In genomic region chr17:64412944-64413381, GRCh38 we compare ENCODE assay signal across 13 cellular contexts. TPM values are rescaled to one million over a fixed set of nuclear protein-coding genes. Genes with fewer than 3 reads are reported as not detected.
A peak's percentile ranks its signal among the peaks of the same experiment; 100 is the strongest.
DNase-seq lines count a peak whose midpoint lies in the region; ATAC-seq and TF ChIP-seq lines count a peak whose summit lies in the region.
"Had no signal": no experiment of that assay in that cellular context is flagged by ENCODE, and none has a peak within 500 bp of the region (broad histone marks: within the 10 kb centered on the region; RNA-seq: fewer than 3 reads in every experiment).

No MANE protein-coding gene starts in this region.

- H3K4me3 ChIP-seq in lower lobe of right lung = peak overlapping the region; percentile 44
- H3K4me3 ChIP-seq: mucosa of descending colon, testis had no signal

- H3K4me3 Mint-ChIP-seq in activated naive CD4-positive, alpha-beta T cell treated with anti-CD3 and anti-CD28 coated beads, Interleukin-2, amount 50 U/mL, for 24 hours = no peak overlapping the region
- H3K4me3 Mint-ChIP-seq in T-helper 2 cell treated with Interferon-gamma antibody and Interleukin-4, amounts not matched to agents 5 μg/mL and 100 μg/mL, for 36 hours = no peak overlapping the region
- H3K4me3 Mint-ChIP-seq: activated naive CD4-positive, alpha-beta T cell treated with anti-CD3 and anti-CD28 coated beads, Interleukin-2, amount 10 ng/mL, durations not matched to agents 7 days and 5 days had no signal

- H3K36me3 Mint-ChIP-seq in activated naive CD4-positive, alpha-beta T cell treated with anti-CD3 and anti-CD28 coated beads, Interleukin-2, amount 50 U/mL, for 24 hours = no peaks in the 10 kb centered on the region
- no peaks in the 10 kb centered on the region for H3K36me3 Mint-ChIP-seq in T-helper 2 cell treated with Interferon-gamma antibody and Interleukin-4, amounts not matched to agents 5 μg/mL and 100 μg/mL, for 36 hours (ENCODE audit: low read depth)
- H3K36me3 Mint-ChIP-seq: activated naive CD4-positive, alpha-beta T cell treated with anti-CD3 and anti-CD28 coated beads, Interleukin-2, amount 10 ng/mL, durations not matched to agents 7 days and 5 days had no signal

- no peaks in the 10 kb centered on the region for H3K9me3 ChIP-seq in lower lobe of right lung
- H3K9me3 ChIP-seq: mucosa of descending colon, testis had no signal

- no peaks in the 10 kb centered on the region for H3K27me3 Mint-ChIP-seq in activated naive CD4-positive, alpha-beta T cell treated with anti-CD3 and anti-CD28 coated beads, Interleukin-2, amount 50 U/mL, for 24 hours
- H3K27me3 Mint-ChIP-seq in T-helper 2 cell treated with Interferon-gamma antibody and Interleukin-4, amounts not matched to agents 5 μg/mL and 100 μg/mL, for 36 hours (ENCODE audit: low read depth) = peaks cover 9% of the 10 kb centered on the region

- peak overlapping the region; percentile 62 for H3K27ac ChIP-seq in lower lobe of right lung
- H3K27ac ChIP-seq in temporal lobe (ENCODE audit: low read depth, low read length) = peak overlapping the region; percentile 82

- intact Hi-C loops in lower lobe of right lung (cut with DNase I) = loop anchor here (10.0 kb wide), 1 partner anchor 88 kb away; no protein-coding TSS in a partner anchor

- H3K9me3 Mint-ChIP-seq in activated naive CD4-positive, alpha-beta T cell treated with anti-CD3 and anti-CD28 coated beads, Interleukin-2, amount 50 U/mL, for 24 hours = no peaks in the 10 kb centered on the region
- no peaks in the 10 kb centered on the region for H3K9me3 Mint-ChIP-seq in T-helper 2 cell treated with Interferon-gamma antibody and Interleukin-4, amounts not matched to agents 5 μg/mL and 100 μg/mL, for 36 hours
- H3K9me3 Mint-ChIP-seq: activated naive CD4-positive, alpha-beta T cell treated with anti-CD3 and anti-CD28 coated beads, Interleukin-2, amount 10 ng/mL, durations not matched to agents 7 days and 5 days had no signal

- H3K4me1 ChIP-seq in lower lobe of right lung = peaks cover 29% of the 10 kb centered on the region

- no peaks in the 10 kb centered on the region for H3K36me3 ChIP-seq in lower lobe of right lung

- ATAC-seq in lower lobe of right lung (peak; percentile 19 to 38), HG03095 (IDR thresholded peaks at IDR 0.05; ENCODE audit: unreplicated experiment) (no peak)

- H3K27me3 ChIP-seq in lower lobe of right lung (ENCODE audit: low read depth) = no peaks in the 10 kb centered on the region
- H3K27me3 ChIP-seq: testis had no signal

- TF ChIP-seq CTCF in lower lobe of right lung (IDR thresholded peaks at IDR 0.05) = no peak

- no peak for DNase-seq in activated naive CD4-positive, alpha-beta T cell treated with Interleukin-2 at 50 U/mL for 16 hours
- DNase-seq in amniotic epithelial cell (ENCODE audit: low read depth) (peak; percentile 93), lower lobe of right lung (no peak)
- DNase-seq in T-helper 2 cell treated with Interferon-gamma antibody and Interleukin-4, amounts not matched to agents 5 μg/mL and 100 μg/mL, for 36 hours (ENCODE audit: low spot score) = no peak
- no peak for DNase-seq in activated naive CD4-positive, alpha-beta T cell (lab: John Stamatoyannopoulos, UW)
- DNase-seq: activated naive CD4-positive, alpha-beta T cell treated with anti-CD3 and anti-CD28 coated beads, Interleukin-2, amount 10 ng/mL, durations not matched to agents 7 days and 5 days; mucosa of descending colon; NCI-H1930; testis had no signal

- H3K27ac Mint-ChIP-seq in activated naive CD4-positive, alpha-beta T cell treated with anti-CD3 and anti-CD28 coated beads, Interleukin-2, amount 50 U/mL, for 24 hours = peak overlapping the region; percentile 20
- no peak overlapping the region for H3K27ac Mint-ChIP-seq in T-helper 2 cell treated with Interferon-gamma antibody and Interleukin-4, amounts not matched to agents 5 μg/mL and 100 μg/mL, for 36 hours

- H3K4me1 Mint-ChIP-seq in activated naive CD4-positive, alpha-beta T cell treated with anti-CD3 and anti-CD28 coated beads, Interleukin-2, amount 50 U/mL, for 24 hours = peaks cover 14% of the 10 kb centered on the region
- H3K4me1 Mint-ChIP-seq in T-helper 2 cell treated with Interferon-gamma antibody and Interleukin-4, amounts not matched to agents 5 μg/mL and 100 μg/mL, for 36 hours (ENCODE audit: low read depth) = peaks cover 6% of the 10 kb centered on the region

RNA-seq across cellular contexts. Expression of gene PECAM1, which starts 22.3 kb away (rescaled TPM):
- total RNA-seq in lower lobe of right lung = 679 TPM
- 6.9 TPM for total RNA-seq in temporal lobe

RNA-seq across cellular contexts. Expression of gene MILR1, which starts 36.0 kb away (rescaled TPM):
- total RNA-seq in lower lobe of right lung (19.6 TPM), temporal lobe (0.98 TPM)
- total RNA-seq: SK-MEL-5 had no signal

Comparison
In these comparisons a context has a peak if more than half of its experiments do, and no peak if none do; other contexts are left out.
1. RNA of gene PECAM1, which starts 22.3 kb away (total RNA-seq): 679 TPM in lower lobe of right lung (single experiment); 6.9 TPM in temporal lobe (single experiment); every median in the first group is over 10 times any median in the second.
2. RNA of gene MILR1, which starts 36.0 kb away (total RNA-seq): 19.6 TPM in lower lobe of right lung (single experiment); 0.98 TPM in temporal lobe (single experiment); every median in the first group is over 10 times any median in the second.